1 cellular context compared by ENCODE assay signal in genomic region chr17:48011405-48012150, GRCh38.
A peak's percentile ranks its signal among the peaks of the same experiment; 100 is the strongest.
TF ChIP-seq lines count a peak whose summit lies in the region.

No MANE protein-coding gene starts in this region.

TF ChIP-seq in HEK293, 187 proteins besides CTCF, POLR2A, EP300 and RAD21 (continued from another document):
- TF ChIP-seq, protein P1, sequence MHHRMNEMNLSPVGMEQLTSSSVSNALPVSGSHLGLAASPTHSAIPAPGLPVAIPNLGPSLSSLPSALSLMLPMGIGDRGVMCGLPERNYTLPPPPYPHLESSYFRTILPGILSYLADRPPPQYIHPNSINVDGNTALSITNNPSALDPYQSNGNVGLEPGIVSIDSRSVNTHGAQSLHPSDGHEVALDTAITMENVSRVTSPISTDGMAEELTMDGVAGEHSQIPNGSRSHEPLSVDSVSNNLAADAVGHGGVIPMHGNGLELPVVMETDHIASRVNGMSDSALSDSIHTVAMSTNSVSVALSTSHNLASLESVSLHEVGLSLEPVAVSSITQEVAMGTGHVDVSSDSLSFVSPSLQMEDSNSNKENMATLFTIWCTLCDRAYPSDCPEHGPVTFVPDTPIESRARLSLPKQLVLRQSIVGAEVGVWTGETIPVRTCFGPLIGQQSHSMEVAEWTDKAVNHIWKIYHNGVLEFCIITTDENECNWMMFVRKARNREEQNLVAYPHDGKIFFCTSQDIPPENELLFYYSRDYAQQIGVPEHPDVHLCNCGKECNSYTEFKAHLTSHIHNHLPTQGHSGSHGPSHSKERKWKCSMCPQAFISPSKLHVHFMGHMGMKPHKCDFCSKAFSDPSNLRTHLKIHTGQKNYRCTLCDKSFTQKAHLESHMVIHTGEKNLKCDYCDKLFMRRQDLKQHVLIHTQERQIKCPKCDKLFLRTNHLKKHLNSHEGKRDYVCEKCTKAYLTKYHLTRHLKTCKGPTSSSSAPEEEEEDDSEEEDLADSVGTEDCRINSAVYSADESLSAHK (tag by site-specific recombination; IDR thresholded peaks at IDR 0.05): peak; percentile 90
- TF ChIP-seq ZNF18 (tag by site-specific recombination; IDR thresholded peaks at IDR 0.05) (no peak), ZNF398 (tag by site-specific recombination; IDR thresholded peaks at IDR 0.05) (peak; percentile 61; the same call in 1 of the 2 replicates), ZEB2 (tag by site-specific recombination; IDR thresholded peaks at IDR 0.05) (peak; percentile 45; the same call in 1 of the 2 replicates), ZNF366 (tag by site-specific recombination; conservative IDR thresholded peaks at IDR 0.05) (peak; percentile 96), PRDM1 (tag by site-specific recombination; IDR thresholded peaks at IDR 0.05) (peak; percentile 99), ZNF274 (IDR thresholded peaks at IDR 0.05; ENCODE audit: low read length) (no peak), ZNF274 (tag by site-specific recombination; IDR thresholded peaks at IDR 0.05; ENCODE audit: borderline replicate concordance) (no peak), SP2 (tag by site-specific recombination; IDR thresholded peaks at IDR 0.05) (peak; percentile 41), ZNF324 (tag by site-specific recombination; IDR thresholded peaks at IDR 0.05) (peak; percentile 71), ZNF335 (tag by site-specific recombination; conservative IDR thresholded peaks at IDR 0.05) (peak; percentile 85), ZNF23 (tag by site-specific recombination; IDR thresholded peaks at IDR 0.05; ENCODE audit: borderline replicate concordance) (no peak), ZXDB (tag by site-specific recombination; IDR thresholded peaks at IDR 0.05) (peak; percentile 41), ZNF747 (tag by site-specific recombination; IDR thresholded peaks at IDR 0.05) (no peak), YY2 (tag by site-specific recombination; IDR thresholded peaks at IDR 0.05) (peak; percentile 67), SP3 (tag by site-specific recombination; IDR thresholded peaks at IDR 0.05) (0 out of 2 replicates have a peak, but pooled peaks have one; percentile 19), SP7 (tag by site-specific recombination; IDR thresholded peaks at IDR 0.05) (peak; percentile 58), ZNF654 (tag by site-specific recombination; IDR thresholded peaks at IDR 0.05; ENCODE audit: low read depth) (peak; percentile 75), WT1 (tag by site-specific recombination; IDR thresholded peaks at IDR 0.05) (peak; percentile 44; the same call in 1 of the 2 replicates), GLIS2 (tag by site-specific recombination; IDR thresholded peaks at IDR 0.05) (peak; percentile 35; the same call in 1 of the 2 replicates), ZBTB48 (tag by site-specific recombination; IDR thresholded peaks at IDR 0.05) (peak; percentile 59; the same call in 1 of the 2 replicates), ZNF629 (tag by site-specific recombination; IDR thresholded peaks at IDR 0.05) (peak; percentile 37; the same call in 1 of the 2 replicates)
- TF ChIP-seq, protein P2, sequence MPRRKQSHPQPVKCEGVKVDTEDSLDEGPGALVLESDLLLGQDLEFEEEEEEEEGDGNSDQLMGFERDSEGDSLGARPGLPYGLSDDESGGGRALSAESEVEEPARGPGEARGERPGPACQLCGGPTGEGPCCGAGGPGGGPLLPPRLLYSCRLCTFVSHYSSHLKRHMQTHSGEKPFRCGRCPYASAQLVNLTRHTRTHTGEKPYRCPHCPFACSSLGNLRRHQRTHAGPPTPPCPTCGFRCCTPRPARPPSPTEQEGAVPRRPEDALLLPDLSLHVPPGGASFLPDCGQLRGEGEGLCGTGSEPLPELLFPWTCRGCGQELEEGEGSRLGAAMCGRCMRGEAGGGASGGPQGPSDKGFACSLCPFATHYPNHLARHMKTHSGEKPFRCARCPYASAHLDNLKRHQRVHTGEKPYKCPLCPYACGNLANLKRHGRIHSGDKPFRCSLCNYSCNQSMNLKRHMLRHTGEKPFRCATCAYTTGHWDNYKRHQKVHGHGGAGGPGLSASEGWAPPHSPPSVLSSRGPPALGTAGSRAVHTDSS (tag by site-specific recombination; IDR thresholded peaks at IDR 0.05): peak; percentile 80
- TF ChIP-seq, protein P3, sequence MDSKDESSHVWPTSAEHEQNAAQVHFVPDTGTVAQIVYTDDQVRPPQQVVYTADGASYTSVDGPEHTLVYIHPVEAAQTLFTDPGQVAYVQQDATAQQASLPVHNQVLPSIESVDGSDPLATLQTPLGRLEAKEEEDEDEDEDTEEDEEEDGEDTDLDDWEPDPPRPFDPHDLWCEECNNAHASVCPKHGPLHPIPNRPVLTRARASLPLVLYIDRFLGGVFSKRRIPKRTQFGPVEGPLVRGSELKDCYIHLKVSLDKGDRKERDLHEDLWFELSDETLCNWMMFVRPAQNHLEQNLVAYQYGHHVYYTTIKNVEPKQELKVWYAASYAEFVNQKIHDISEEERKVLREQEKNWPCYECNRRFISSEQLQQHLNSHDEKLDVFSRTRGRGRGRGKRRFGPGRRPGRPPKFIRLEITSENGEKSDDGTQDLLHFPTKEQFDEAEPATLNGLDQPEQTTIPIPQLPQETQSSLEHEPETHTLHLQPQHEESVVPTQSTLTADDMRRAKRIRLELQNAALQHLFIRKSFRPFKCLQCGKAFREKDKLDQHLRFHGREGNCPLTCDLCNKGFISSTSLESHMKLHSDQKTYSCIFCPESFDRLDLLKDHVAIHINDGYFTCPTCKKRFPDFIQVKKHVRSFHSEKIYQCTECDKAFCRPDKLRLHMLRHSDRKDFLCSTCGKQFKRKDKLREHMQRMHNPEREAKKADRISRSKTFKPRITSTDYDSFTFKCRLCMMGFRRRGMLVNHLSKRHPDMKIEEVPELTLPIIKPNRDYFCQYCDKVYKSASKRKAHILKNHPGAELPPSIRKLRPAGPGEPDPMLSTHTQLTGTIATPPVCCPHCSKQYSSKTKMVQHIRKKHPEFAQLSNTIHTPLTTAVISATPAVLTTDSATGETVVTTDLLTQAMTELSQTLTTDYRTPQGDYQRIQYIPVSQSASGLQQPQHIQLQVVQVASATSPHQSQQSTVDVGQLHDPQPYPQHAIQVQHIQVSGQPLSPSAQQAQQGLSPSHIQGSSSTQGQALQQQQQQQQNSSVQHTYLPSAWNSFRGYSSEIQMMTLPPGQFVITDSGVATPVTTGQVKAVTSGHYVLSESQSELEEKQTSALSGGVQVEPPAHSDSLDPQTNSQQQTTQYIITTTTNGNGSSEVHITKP (tag by site-specific recombination; IDR thresholded peaks at IDR 0.05): peak; percentile 90
- TF ChIP-seq, protein P4, sequence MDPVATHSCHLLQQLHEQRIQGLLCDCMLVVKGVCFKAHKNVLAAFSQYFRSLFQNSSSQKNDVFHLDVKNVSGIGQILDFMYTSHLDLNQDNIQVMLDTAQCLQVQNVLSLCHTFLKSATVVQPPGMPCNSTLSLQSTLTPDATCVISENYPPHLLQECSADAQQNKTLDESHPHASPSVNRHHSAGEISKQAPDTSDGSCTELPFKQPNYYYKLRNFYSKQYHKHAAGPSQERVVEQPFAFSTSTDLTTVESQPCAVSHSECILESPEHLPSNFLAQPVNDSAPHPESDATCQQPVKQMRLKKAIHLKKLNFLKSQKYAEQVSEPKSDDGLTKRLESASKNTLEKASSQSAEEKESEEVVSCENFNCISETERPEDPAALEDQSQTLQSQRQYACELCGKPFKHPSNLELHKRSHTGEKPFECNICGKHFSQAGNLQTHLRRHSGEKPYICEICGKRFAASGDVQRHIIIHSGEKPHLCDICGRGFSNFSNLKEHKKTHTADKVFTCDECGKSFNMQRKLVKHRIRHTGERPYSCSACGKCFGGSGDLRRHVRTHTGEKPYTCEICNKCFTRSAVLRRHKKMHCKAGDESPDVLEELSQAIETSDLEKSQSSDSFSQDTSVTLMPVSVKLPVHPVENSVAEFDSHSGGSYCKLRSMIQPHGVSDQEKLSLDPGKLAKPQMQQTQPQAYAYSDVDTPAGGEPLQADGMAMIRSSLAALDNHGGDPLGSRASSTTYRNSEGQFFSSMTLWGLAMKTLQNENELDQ (tag by site-specific recombination; IDR thresholded peaks at IDR 0.05; ENCODE audit: low read depth): no peak
